In the genomic region with DNA sequence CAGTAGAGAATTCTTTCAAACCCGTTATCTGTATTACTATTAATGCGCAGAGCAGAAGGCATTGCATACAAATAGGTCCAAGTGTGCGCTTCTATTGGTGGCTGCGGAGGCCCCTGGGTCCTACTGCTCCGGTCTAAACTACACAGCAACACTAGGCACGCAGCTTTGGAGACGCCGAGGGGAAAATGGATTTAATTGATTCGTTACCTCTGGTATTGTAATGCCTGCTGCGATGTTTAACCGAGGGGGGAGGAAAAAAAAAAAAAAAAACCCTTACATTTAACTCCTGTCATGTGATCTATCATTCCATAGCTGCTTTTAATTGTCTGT, we compare ENCODE assay signal across 10 cellular contexts. TPM values are rescaled to one million over a fixed set of nuclear protein-coding genes. Genes with fewer than 3 reads are reported as not detected.
DNase-seq lines count a peak whose midpoint lies in the region; ATAC-seq and TF ChIP-seq lines count a peak whose summit lies in the region.
"Had no signal": no experiment of that assay in that cellular context is flagged by ENCODE, and none has a peak within 500 bp of the region (broad histone marks: within the 10 kb centered on the region; RNA-seq: fewer than 3 reads in every experiment).

A gene (minus strand): TSS at position 46 of the 330 bp plus-strand sequence.

- ATAC-seq in HG03175 (IDR thresholded peaks at IDR 0.05; ENCODE audit: unreplicated experiment): no peak
- no peak for ATAC-seq in GM18868 (IDR thresholded peaks at IDR 0.05; ENCODE audit: unreplicated experiment)
- no peak for ATAC-seq in HG03520 (IDR thresholded peaks at IDR 0.05; ENCODE audit: unreplicated experiment)
- ATAC-seq: effector memory CD8-positive, alpha-beta T cell had no signal

- TF ChIP-seq EP300 in tibial nerve (IDR thresholded peaks at IDR 0.05): no peak

- H3K27ac ChIP-seq in coronary artery: no peak within 1 kb of the TSS
- H3K27ac ChIP-seq in mesodermal cell (ENCODE audit: low read depth, low read length, severe bottlenecking): no peak within 1 kb of the TSS
- H3K27ac ChIP-seq in tibial nerve: no peak within 1 kb of the TSS

- H3K27me3 ChIP-seq in tibial nerve: peaks cover 0 to 17% of the 10 kb centered on the region in 2 donors

- TF ChIP-seq POLR2A in tibial nerve (IDR thresholded peaks at IDR 0.05): no peak

- H3K4me3 ChIP-seq in coronary artery: peak within 1 kb of the TSS; percentile 60
- peak within 1 kb of the TSS; percentile 35 for H3K4me3 ChIP-seq in mesodermal cell (ENCODE audit: extremely low read depth, insufficient read depth, low read length, poor library complexity, severe bottlenecking)
- H3K4me3 ChIP-seq in tibial nerve: peak within 1 kb of the TSS in 2 of 4 donors; percentile 12 to 38

- H3K36me3 ChIP-seq in mesodermal cell (ENCODE audit: control insufficient read depth, insufficient read depth, low read length): no peaks in the 10 kb centered on the region
- H3K36me3 ChIP-seq in tibial nerve: no peaks in the 10 kb centered on the region

- H3K4me1 ChIP-seq in mesodermal cell (ENCODE audit: control insufficient read depth, insufficient read depth, low read length, poor library complexity, severe bottlenecking) (no peaks in the 10 kb centered on the region), tibial nerve (peaks cover 0 to 24% (median 0%) of the 10 kb centered on the region in 4 donors)

- TF ChIP-seq CTCF in coronary artery (IDR thresholded peaks at IDR 0.05): no peak
- TF ChIP-seq CTCF in tibial nerve (IDR thresholded peaks at IDR 0.05): no peak

- WGBS in mesodermal cell (ENCODE audit: insufficient coverage in 2 of 2), 2 experiments: 0% methylated on average over 4 of the region's 11 CpGs; no CpG with 5 or more reads in 1 of the 2 experiments
- WGBS in tibial nerve, 2 donors: 3 to 5% methylated on average over 11 of the region's 11 CpGs

- DNase-seq in NCI-H748 (lab: John Stamatoyannopoulos, UW; ENCODE audit: unreplicated experiment): peak; percentile 45
- DNase-seq in NCI-H748 treated with DMSO at 0.1 percent for 48 hours (lab: John Stamatoyannopoulos, UW): no peak
- DNase-seq in coronary artery (ENCODE audit: low spot score): no peak
- no peak for DNase-seq in tibial nerve (ENCODE audit: low spot score in 2 of 2)
- DNase-seq: activated CD4-positive, alpha-beta T cell treated with anti-CD3 and anti-CD28 coated beads, Interleukin-2, amount 50 U/mL, for 1 hour; effector memory CD8-positive, alpha-beta T cell had no signal

- H3K9me3 ChIP-seq in mesodermal cell (ENCODE audit: control insufficient read depth, low read length) (no peaks in the 10 kb centered on the region), tibial nerve (no peaks in the 10 kb centered on the region)

RNA-seq across cellular contexts. Expression of the gene that starts here (rescaled TPM):
- 80.0 TPM for polyA plus RNA-seq in mesodermal cell (2013, experiment 1 of 2)
- polyA plus RNA-seq in mesodermal cell (2013, experiment 2 of 2): 73.5 TPM
- total RNA-seq in tibial nerve: 10 to 100 TPM; 12.6 to 27.8 (median 23.1) TPM
